ENCODE assay signal across 1 cellular context in the genomic region with DNA sequence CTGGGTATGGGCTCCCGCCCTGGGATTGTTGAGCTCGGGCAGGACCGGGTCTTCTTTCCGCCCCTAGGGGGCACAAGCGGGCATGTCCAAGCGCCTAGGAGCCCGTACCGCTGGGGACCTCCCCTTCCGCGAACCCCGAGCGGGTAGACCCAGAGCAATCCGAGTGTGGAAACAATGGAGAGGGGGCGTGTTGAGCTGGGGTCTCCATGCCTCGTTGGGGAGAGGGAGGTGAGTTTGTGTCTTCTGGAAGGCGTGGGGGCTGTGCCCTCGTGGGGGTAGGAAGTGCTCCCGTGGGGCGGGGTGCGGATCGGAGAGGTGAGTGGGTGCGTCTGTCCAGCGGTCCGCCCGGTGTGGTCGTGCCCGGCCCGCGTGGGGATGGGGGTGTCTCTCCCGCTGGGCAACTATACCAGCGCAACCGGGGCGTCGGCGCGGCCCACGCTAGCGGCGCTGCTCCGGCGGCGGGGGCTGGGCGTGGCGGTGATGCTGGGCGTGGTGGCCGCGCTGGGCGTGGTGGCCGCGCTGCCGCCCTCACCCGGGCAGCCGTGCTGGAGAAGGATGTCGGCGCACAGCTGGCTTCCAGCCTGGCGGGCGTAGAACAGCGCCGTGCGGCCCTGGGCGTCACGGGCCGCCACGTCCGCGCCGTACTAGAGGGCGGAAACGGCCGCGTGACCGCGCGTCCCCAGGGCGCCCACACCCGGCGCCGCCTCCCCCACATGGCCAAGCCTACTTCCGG.
TF ChIP-seq lines count a peak whose summit lies in the region.

No MANE protein-coding gene starts in this region.

TF ChIP-seq in HepG2, 621 proteins besides CTCF, POLR2A, EP300 and RAD21 (continued from another document):
- TF ChIP-seq, protein P1, sequence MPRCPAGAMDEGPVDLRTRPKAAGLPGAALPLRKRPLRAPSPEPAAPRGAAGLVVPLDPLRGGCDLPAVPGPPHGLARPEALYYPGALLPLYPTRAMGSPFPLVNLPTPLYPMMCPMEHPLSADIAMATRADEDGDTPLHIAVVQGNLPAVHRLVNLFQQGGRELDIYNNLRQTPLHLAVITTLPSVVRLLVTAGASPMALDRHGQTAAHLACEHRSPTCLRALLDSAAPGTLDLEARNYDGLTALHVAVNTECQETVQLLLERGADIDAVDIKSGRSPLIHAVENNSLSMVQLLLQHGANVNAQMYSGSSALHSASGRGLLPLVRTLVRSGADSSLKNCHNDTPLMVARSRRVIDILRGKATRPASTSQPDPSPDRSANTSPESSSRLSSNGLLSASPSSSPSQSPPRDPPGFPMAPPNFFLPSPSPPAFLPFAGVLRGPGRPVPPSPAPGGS (CRISPR knock-in tag; IDR thresholded peaks at IDR 0.05), result 0 out of 2 replicates have a peak, but pooled peaks have one; percentile 18
- 0 out of 2 replicates have a peak, but pooled peaks have one; percentile 13 for TF ChIP-seq TAF1 (CRISPR knock-in tag; IDR thresholded peaks at IDR 0.05)
- TF ChIP-seq, protein P2, sequence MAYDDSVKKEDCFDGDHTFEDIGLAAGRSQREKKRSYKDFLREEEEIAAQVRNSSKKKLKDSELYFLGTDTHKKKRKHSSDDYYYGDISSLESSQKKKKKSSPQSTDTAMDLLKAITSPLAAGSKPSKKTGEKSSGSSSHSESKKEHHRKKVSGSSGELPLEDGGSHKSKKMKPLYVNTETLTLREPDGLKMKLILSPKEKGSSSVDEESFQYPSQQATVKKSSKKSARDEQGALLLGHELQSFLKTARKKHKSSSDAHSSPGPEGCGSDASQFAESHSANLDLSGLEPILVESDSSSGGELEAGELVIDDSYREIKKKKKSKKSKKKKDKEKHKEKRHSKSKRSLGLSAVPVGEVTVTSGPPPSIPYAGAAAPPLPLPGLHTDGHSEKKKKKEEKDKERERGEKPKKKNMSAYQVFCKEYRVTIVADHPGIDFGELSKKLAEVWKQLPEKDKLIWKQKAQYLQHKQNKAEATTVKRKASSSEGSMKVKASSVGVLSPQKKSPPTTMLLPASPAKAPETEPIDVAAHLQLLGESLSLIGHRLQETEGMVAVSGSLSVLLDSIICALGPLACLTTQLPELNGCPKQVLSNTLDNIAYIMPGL (CRISPR knock-in tag; IDR thresholded peaks at IDR 0.05; ENCODE audit: borderline replicate concordance in 1 of 2, low read depth in 1 of 2), result peak; percentile 81 to 96
- TF ChIP-seq MTF2 (CRISPR knock-in tag; IDR thresholded peaks at IDR 0.05; ENCODE audit: borderline replicate concordance), result no peak
- TF ChIP-seq ZNF253 (CRISPR knock-in tag; IDR thresholded peaks at IDR 0.05; ENCODE audit: borderline replicate concordance), result no peak
- no peak for TF ChIP-seq ZNF75D (CRISPR knock-in tag; IDR thresholded peaks at IDR 0.05; ENCODE audit: borderline replicate concordance)
- no peak for TF ChIP-seq ZNF460 (CRISPR knock-in tag; IDR thresholded peaks at IDR 0.05; ENCODE audit: borderline replicate concordance)
- TF ChIP-seq, protein P3, sequence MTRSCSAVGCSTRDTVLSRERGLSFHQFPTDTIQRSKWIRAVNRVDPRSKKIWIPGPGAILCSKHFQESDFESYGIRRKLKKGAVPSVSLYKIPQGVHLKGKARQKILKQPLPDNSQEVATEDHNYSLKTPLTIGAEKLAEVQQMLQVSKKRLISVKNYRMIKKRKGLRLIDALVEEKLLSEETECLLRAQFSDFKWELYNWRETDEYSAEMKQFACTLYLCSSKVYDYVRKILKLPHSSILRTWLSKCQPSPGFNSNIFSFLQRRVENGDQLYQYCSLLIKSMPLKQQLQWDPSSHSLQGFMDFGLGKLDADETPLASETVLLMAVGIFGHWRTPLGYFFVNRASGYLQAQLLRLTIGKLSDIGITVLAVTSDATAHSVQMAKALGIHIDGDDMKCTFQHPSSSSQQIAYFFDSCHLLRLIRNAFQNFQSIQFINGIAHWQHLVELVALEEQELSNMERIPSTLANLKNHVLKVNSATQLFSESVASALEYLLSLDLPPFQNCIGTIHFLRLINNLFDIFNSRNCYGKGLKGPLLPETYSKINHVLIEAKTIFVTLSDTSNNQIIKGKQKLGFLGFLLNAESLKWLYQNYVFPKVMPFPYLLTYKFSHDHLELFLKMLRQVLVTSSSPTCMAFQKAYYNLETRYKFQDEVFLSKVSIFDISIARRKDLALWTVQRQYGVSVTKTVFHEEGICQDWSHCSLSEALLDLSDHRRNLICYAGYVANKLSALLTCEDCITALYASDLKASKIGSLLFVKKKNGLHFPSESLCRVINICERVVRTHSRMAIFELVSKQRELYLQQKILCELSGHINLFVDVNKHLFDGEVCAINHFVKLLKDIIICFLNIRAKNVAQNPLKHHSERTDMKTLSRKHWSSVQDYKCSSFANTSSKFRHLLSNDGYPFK (CRISPR knock-in tag; IDR thresholded peaks at IDR 0.05; ENCODE audit: borderline replicate concordance), result peak; percentile 23; the same call in 1 of the 2 replicates
- no peak for TF ChIP-seq PAX8 (CRISPR knock-in tag; IDR thresholded peaks at IDR 0.05; ENCODE audit: borderline replicate concordance)
- TF ChIP-seq, protein P4, sequence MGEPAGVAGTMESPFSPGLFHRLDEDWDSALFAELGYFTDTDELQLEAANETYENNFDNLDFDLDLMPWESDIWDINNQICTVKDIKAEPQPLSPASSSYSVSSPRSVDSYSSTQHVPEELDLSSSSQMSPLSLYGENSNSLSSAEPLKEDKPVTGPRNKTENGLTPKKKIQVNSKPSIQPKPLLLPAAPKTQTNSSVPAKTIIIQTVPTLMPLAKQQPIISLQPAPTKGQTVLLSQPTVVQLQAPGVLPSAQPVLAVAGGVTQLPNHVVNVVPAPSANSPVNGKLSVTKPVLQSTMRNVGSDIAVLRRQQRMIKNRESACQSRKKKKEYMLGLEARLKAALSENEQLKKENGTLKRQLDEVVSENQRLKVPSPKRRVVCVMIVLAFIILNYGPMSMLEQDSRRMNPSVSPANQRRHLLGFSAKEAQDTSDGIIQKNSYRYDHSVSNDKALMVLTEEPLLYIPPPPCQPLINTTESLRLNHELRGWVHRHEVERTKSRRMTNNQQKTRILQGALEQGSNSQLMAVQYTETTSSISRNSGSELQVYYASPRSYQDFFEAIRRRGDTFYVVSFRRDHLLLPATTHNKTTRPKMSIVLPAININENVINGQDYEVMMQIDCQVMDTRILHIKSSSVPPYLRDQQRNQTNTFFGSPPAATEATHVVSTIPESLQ (CRISPR knock-in tag; conservative IDR thresholded peaks at IDR 0.05), result no peak
- TF ChIP-seq BRD4 (CRISPR knock-in tag; IDR thresholded peaks at IDR 0.05), result no peak
- no peak for TF ChIP-seq ZNF841 (CRISPR knock-in tag; IDR thresholded peaks at IDR 0.05; ENCODE audit: borderline replicate concordance)
- 0 out of 2 replicates have a peak, but pooled peaks have one; percentile 39 for TF ChIP-seq ZNF724P (CRISPR knock-in tag; IDR thresholded peaks at IDR 0.05; ENCODE audit: borderline replicate concordance)
- TF ChIP-seq ATAD3A (CRISPR knock-in tag; IDR thresholded peaks at IDR 0.05), result no peak
- no peak for TF ChIP-seq MIER3 (CRISPR knock-in tag; IDR thresholded peaks at IDR 0.05; ENCODE audit: borderline replicate concordance)
- 0 out of 2 replicates have a peak, but pooled peaks have one; percentile 32 for TF ChIP-seq POGZ (CRISPR knock-in tag; IDR thresholded peaks at IDR 0.05)
